In the genomic region with DNA sequence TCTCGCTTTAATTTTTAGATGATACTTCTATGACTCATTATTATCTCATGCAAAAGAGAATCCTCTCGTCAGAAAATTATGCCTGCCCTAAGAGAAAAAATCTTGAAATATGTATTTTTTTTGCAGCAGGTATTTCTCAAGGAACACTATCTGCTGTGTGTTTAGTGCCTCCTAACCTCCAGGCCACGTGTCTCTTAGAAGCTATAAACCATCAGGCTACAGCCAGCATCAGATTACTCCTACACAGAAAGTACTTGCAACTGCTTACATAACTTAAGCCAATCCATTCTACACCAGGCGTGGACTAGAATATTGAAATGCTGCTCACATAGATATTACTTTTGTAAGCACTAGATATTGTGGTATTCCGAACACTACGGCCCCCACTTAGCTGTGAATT, we compare ENCODE assay signal across 14 cellular contexts.
"Had no signal": no experiment of that assay in that cellular context is flagged by ENCODE, and none has a peak within 500 bp of the region (broad histone marks: within the 10 kb centered on the region; RNA-seq: fewer than 3 reads in every experiment).

No MANE protein-coding gene starts in this region.

- H3K27ac ChIP-seq: gastroesophageal sphincter, parathyroid adenoma, uterus had no signal

- H3K27me3 Mint-ChIP-seq: activated CD4-positive, alpha-beta memory T cell treated with anti-CD3 and anti-CD28 coated beads for 36 hours; activated naive CD8-positive, alpha-beta T cell; stimulated activated naive CD8-positive, alpha-beta T cell treated with anti-CD3 and anti-CD28 coated beads, Interleukin-15, Interleukin-2, amounts not matched to agents 100 ng/mL and 50 ng/mL, for 24 hours had no signal

- H3K4me1 ChIP-seq: gastroesophageal sphincter, parathyroid adenoma, uterus had no signal

- H3K27ac Mint-ChIP-seq: activated CD4-positive, alpha-beta memory T cell treated with anti-CD3 and anti-CD28 coated beads for 36 hours; activated naive CD8-positive, alpha-beta T cell; stimulated activated naive CD8-positive, alpha-beta T cell treated with anti-CD3 and anti-CD28 coated beads, Interleukin-15, Interleukin-2, amounts not matched to agents 100 ng/mL and 50 ng/mL, for 24 hours had no signal

- FAIRE-seq: bronchial epithelial cell, colon had no signal

- DNase-seq: activated CD4-positive, alpha-beta memory T cell treated with anti-CD3 and anti-CD28 coated beads for 36 hours; activated effector memory CD4-positive, alpha-beta T cell treated with anti-CD3 and anti-CD28 coated beads, Interleukin-2, amount 50 U/mL, for 16 hours; activated T-cell treated with anti-CD3 and anti-CD28 coated beads, Interleukin-2, amount 50 U/mL, for 4 hours; aorta; retina; stimulated activated CD4-positive, alpha-beta T cell treated with anti-CD3 and anti-CD28 coated beads, Interleukin-15, amount 100 ng/mL, for 24 hours; stimulated activated CD4-positive, alpha-beta T cell treated with anti-CD3 and anti-CD28 coated beads, Interleukin-4, amount 100 ng/mL, for 24 hours; uterus had no signal

- H3K27me3 ChIP-seq: gastroesophageal sphincter, uterus had no signal

- H2AFZ ChIP-seq: parathyroid adenoma had no signal

- H3K36me3 Mint-ChIP-seq: activated CD4-positive, alpha-beta memory T cell treated with anti-CD3 and anti-CD28 coated beads for 36 hours; activated naive CD8-positive, alpha-beta T cell had no signal

- H3K4me3 ChIP-seq: gastroesophageal sphincter, uterus had no signal

- H3K9ac ChIP-seq: parathyroid adenoma had no signal

- H3K79me2 ChIP-seq: parathyroid adenoma had no signal

- H3K9me3 Mint-ChIP-seq: activated T-cell treated with anti-CD3 and anti-CD28 coated beads, Interleukin-2, amount 50 U/mL, for 4 hours had no signal

- ATAC-seq: activated T-cell treated with anti-CD3 and anti-CD28 coated beads, Interleukin-2, amount 50 U/mL, for 4 hours; gastroesophageal sphincter had no signal

- H3K36me3 ChIP-seq: gastroesophageal sphincter, uterus had no signal

- H3K4me3 Mint-ChIP-seq: activated CD4-positive, alpha-beta memory T cell treated with anti-CD3 and anti-CD28 coated beads for 36 hours; activated naive CD8-positive, alpha-beta T cell; activated T-cell treated with anti-CD3 and anti-CD28 coated beads, Interleukin-2, amount 50 U/mL, for 4 hours; stimulated activated naive CD8-positive, alpha-beta T cell treated with anti-CD3 and anti-CD28 coated beads, Interleukin-15, Interleukin-2, amounts not matched to agents 100 ng/mL and 50 ng/mL, for 24 hours had no signal

- H3K9me3 ChIP-seq: gastroesophageal sphincter, uterus had no signal
